ENCODE assay signal across 21 cellular contexts in genomic region chr3:100124116-100124767, GRCh38. TPM values are rescaled to one million over a fixed set of nuclear protein-coding genes. Genes with fewer than 3 reads are reported as not detected.
DNase-seq lines count a peak whose midpoint lies in the region; ATAC-seq and TF ChIP-seq lines count a peak whose summit lies in the region.
"Had no signal": no experiment of that assay in that cellular context is flagged by ENCODE, and none has a peak within 500 bp of the region (broad histone marks: within the 10 kb centered on the region; RNA-seq: fewer than 3 reads in every experiment).

No MANE protein-coding gene starts in this region.

- H3K4me1 ChIP-seq in left ventricle myocardium inferior (peaks cover 70% of the 10 kb centered on the region), Peyer's patch (no peaks in the 10 kb centered on the region)
- H3K4me1 ChIP-seq: thyroid gland had no signal

- no peak for DNase-seq in Right ventricle myocardium inferior (ENCODE audit: missing footprints)
- DNase-seq in cardiac septum (ENCODE audit: low spot score) = no peak
- peak; percentile 47 for DNase-seq in left ventricle myocardium inferior
- no peak for DNase-seq in sciatic nerve (ENCODE audit: low spot score)
- DNase-seq in A172 (ENCODE audit: low spot score) = no peak
- DNase-seq in Peyer's patch = no peak
- no peak for DNase-seq in NCI-H524 treated with DMSO at 0.1 percent for 48 hours (lab: John Stamatoyannopoulos, UW)
- DNase-seq: ACHN; activated CD4-positive, alpha-beta T cell treated with anti-CD3 and anti-CD28 coated beads for 1 hour; effector memory CD4-positive, alpha-beta T cell; naive thymus-derived CD4-positive, alpha-beta T cell; NCI-H2081; stimulated activated CD4-positive, alpha-beta T cell treated with anti-CD3 and anti-CD28 coated beads, Interleukin-1b, Interleukin-23, amount 100 ng/mL, for 48 hours; T-helper 1 cell; thyroid gland had no signal

- TF ChIP-seq POLR2A in Peyer's patch (IDR thresholded peaks at IDR 0.05) = no peak

- H3K27me3 ChIP-seq in left ventricle myocardium inferior (ENCODE audit: low read depth) (no peaks in the 10 kb centered on the region), Peyer's patch (no peaks in the 10 kb centered on the region)
- H3K27me3 ChIP-seq: BLaER1 treated with 17β-estradiol and CSF1 and Interleukin-3, amounts not matched to agents 10 nM and 100 nM; thyroid gland had no signal

- H3K9me3 ChIP-seq in left ventricle myocardium inferior (replicated peaks) (no peaks in the 10 kb centered on the region), Peyer's patch (no peaks in the 10 kb centered on the region)
- H3K9me3 ChIP-seq: thyroid gland had no signal

- H3K27ac ChIP-seq in left ventricle myocardium inferior (replicated peaks) (peak overlapping the region; percentile 80), Peyer's patch (no peak overlapping the region)
- H3K27ac ChIP-seq: BLaER1 treated with 17β-estradiol and CSF1 and Interleukin-3, amounts not matched to agents 10 nM and 100 nM; HL-60 had no signal

- no peaks in the 10 kb centered on the region for H3K36me3 ChIP-seq in left ventricle myocardium inferior
- H3K36me3 ChIP-seq in Peyer's patch = no peaks in the 10 kb centered on the region
- H3K36me3 ChIP-seq: thyroid gland had no signal

- no peak overlapping the region for H3K4me3 ChIP-seq in left ventricle myocardium inferior
- no peak overlapping the region for H3K4me3 ChIP-seq in Peyer's patch
- H3K4me3 ChIP-seq: BLaER1 treated with 17β-estradiol and CSF1 and Interleukin-3, amounts not matched to agents 10 nM and 100 nM; GM23338; thyroid gland had no signal

- TF ChIP-seq CTCF in left ventricle myocardium inferior (IDR thresholded peaks at IDR 0.05; ENCODE audit: borderline replicate concordance) (no peak), Peyer's patch (IDR thresholded peaks at IDR 0.05) (no peak)

- ATAC-seq in Right ventricle myocardium inferior (peak; percentile 55), sciatic nerve (peak; percentile 92), GM18519 (IDR thresholded peaks at IDR 0.05; ENCODE audit: low FRiP score, unreplicated experiment) (no peak)
- ATAC-seq: esophagus mucosa; HepG2; naive thymus-derived CD4-positive, alpha-beta T cell had no signal

- intact Hi-C loops in Right ventricle myocardium inferior (cut with DNase I) = no loop called here
- intact Hi-C loops in cardiac septum (cut with DNase I) = loop anchor here (5.0 kb wide), 1 partner anchor 33 kb away; no protein-coding TSS in a partner anchor
- intact Hi-C loops in left ventricle myocardium inferior (cut with micrococcal nuclease) = no loop called here
- intact Hi-C loops in sciatic nerve (cut with DNase I) = no loop called here

RNA-seq across cellular contexts. Expression of gene FILIP1L, which starts 9.9 kb away (rescaled TPM):
- 41.3 TPM for total RNA-seq in Right ventricle myocardium inferior
- total RNA-seq in cardiac septum = 120 TPM
- total RNA-seq in left ventricle myocardium inferior = 84.9 TPM
- 36.2 TPM for total RNA-seq in sciatic nerve
- 29.0 and 48.1 TPM in 2 replicates for total RNA-seq in A172 (2014; rRNA removed; shearing (Covaris generic))
- total RNA-seq in Peyer's patch = 10 to 100 TPM in 3 of 4 donors, 1 to 10 TPM in 1; 5.3 to 69.3 (median 13.1) TPM
- total RNA-seq: GM23338 had no signal
